ENCODE assay signal across 27 cellular contexts in genomic region chr16:6949240-6949639, GRCh38.
"Had no signal": no experiment of that assay in that cellular context is flagged by ENCODE, and none has a peak within 500 bp of the region (broad histone marks: within the 10 kb centered on the region; RNA-seq: fewer than 3 reads in every experiment).

No MANE protein-coding gene starts in this region.

- DNase-seq: dermis blood vessel endothelial cell; effector memory CD4-positive, alpha-beta T cell; erythroblast; kidney; midbrain; naive thymus-derived CD4-positive, alpha-beta T cell; occipital lobe; ovary; sigmoid colon; spleen; stimulated activated CD4-positive, alpha-beta T cell treated with anti-CD3 and anti-CD28 coated beads, Interleukin-4, amount 100 ng/mL, for 4 hours; stimulated activated naive B cell treated with anti-CD40 and anti-IgM and Interleukin-4, amounts not matched to agents 10 μg/mL and 1 μg/mL and 100 μg/mL, for 72 hours; upper lobe of right lung; uterus had no signal

- FAIRE-seq: endothelial cell of umbilical vein, frontal cortex, kidney had no signal

- H3K27me3 Mint-ChIP-seq: memory B cell; naive thymus-derived CD4-positive, alpha-beta T cell; progenitor cell of endocrine pancreas; stimulated activated naive B cell treated with anti-CD40 and anti-IgM and Interleukin-4, amounts not matched to agents 10 μg/mL and 1 μg/mL and 100 μg/mL, for 72 hours; stimulated activated naive CD8-positive, alpha-beta T cell treated with anti-CD3 and anti-CD28 coated beads, Interleukin-15, Interleukin-2, amounts not matched to agents 100 ng/mL and 50 ng/mL, for 24 hours had no signal

- H3K4me1 Mint-ChIP-seq: memory B cell; naive thymus-derived CD4-positive, alpha-beta T cell; nephron; stimulated activated naive B cell treated with anti-CD40 and anti-IgM and Interleukin-4, amounts not matched to agents 10 μg/mL and 1 μg/mL and 100 μg/mL, for 72 hours had no signal

- H3K27ac Mint-ChIP-seq: memory B cell; naive thymus-derived CD4-positive, alpha-beta T cell; nephron; progenitor cell of endocrine pancreas; stimulated activated naive B cell treated with anti-CD40 and anti-IgM and Interleukin-4, amounts not matched to agents 10 μg/mL and 1 μg/mL and 100 μg/mL, for 72 hours; stimulated activated naive CD8-positive, alpha-beta T cell treated with anti-CD3 and anti-CD28 coated beads, Interleukin-15, Interleukin-2, amounts not matched to agents 100 ng/mL and 50 ng/mL, for 24 hours had no signal

- ATAC-seq: left lobe of liver; naive thymus-derived CD4-positive, alpha-beta T cell; stimulated activated naive B cell treated with anti-CD40 and anti-IgM and Interleukin-4, amounts not matched to agents 10 μg/mL and 1 μg/mL and 100 μg/mL, for 72 hours; upper lobe of right lung had no signal

- H3K4me3 ChIP-seq: coronary artery, lung, ovary, right atrium auricular region, sigmoid colon, skin epidermis, spleen, thoracic aorta, tibial nerve, upper lobe of right lung, uterus had no signal

- H3K27me3 ChIP-seq: ovary, right atrium auricular region, sigmoid colon, spleen, tibial nerve, upper lobe of right lung, uterus had no signal

- H3K36me3 ChIP-seq: ovary, right atrium auricular region, sigmoid colon, spleen, thoracic aorta, tibial nerve, upper lobe of right lung, uterus had no signal

- H3K9me3 ChIP-seq: ovary, right atrium auricular region, sigmoid colon, thoracic aorta, tibial nerve, upper lobe of right lung, uterus had no signal

- H3K27ac ChIP-seq: coronary artery, ovary, right atrium auricular region, sigmoid colon, skin epidermis, spleen, thoracic aorta, tibial nerve, upper lobe of right lung, uterus had no signal

- H3K36me3 Mint-ChIP-seq: memory B cell; naive thymus-derived CD4-positive, alpha-beta T cell; stimulated activated naive B cell treated with anti-CD40 and anti-IgM and Interleukin-4, amounts not matched to agents 10 μg/mL and 1 μg/mL and 100 μg/mL, for 72 hours had no signal

- H3K4me1 ChIP-seq: right atrium auricular region, sigmoid colon, spleen, tibial nerve, upper lobe of right lung, uterus had no signal

- H3K9me3 Mint-ChIP-seq: nephron had no signal

- H3K4me3 Mint-ChIP-seq: memory B cell; naive thymus-derived CD4-positive, alpha-beta T cell; nephron; stimulated activated naive B cell treated with anti-CD40 and anti-IgM and Interleukin-4, amounts not matched to agents 10 μg/mL and 1 μg/mL and 100 μg/mL, for 72 hours; stimulated activated naive CD8-positive, alpha-beta T cell treated with anti-CD3 and anti-CD28 coated beads, Interleukin-15, Interleukin-2, amounts not matched to agents 100 ng/mL and 50 ng/mL, for 24 hours had no signal
